In genomic region chrX:38627683-38628082, GRCh38 we compare ENCODE assay signal across 9 cellular contexts.
DNase-seq lines count a peak whose midpoint lies in the region; ATAC-seq and TF ChIP-seq lines count a peak whose summit lies in the region.
"Had no signal": no experiment of that assay in that cellular context is flagged by ENCODE, and none has a peak within 500 bp of the region (broad histone marks: within the 10 kb centered on the region; RNA-seq: fewer than 3 reads in every experiment).

No MANE protein-coding gene starts in this region.

- H3K27ac ChIP-seq in left lung, result no peak overlapping the region
- H3K27ac ChIP-seq: BLaER1 had no signal

- H3K27me3 Mint-ChIP-seq in activated T-cell treated with anti-CD3 and anti-CD28 coated beads, Interleukin-2, amount 50 U/mL, for 24 hours, result peaks cover 46% of the 10 kb centered on the region

- no peak overlapping the region for H3K4me3 Mint-ChIP-seq in activated T-cell treated with anti-CD3 and anti-CD28 coated beads, Interleukin-2, amount 50 U/mL, for 24 hours

- H3K4me1 ChIP-seq in left lung, result no peaks in the 10 kb centered on the region

- H3K36me3 Mint-ChIP-seq in activated T-cell treated with anti-CD3 and anti-CD28 coated beads, Interleukin-2, amount 50 U/mL, for 24 hours (ENCODE audit: low read depth), result no peaks in the 10 kb centered on the region

- intact Hi-C loops in left lung (cut with DNase I), result no loop called here

- no peaks in the 10 kb centered on the region for H3K9me3 Mint-ChIP-seq in activated T-cell treated with anti-CD3 and anti-CD28 coated beads, Interleukin-2, amount 50 U/mL, for 24 hours

- H3K27me3 ChIP-seq in left lung, result peaks cover 0 to 5% of the 10 kb centered on the region in 2 donors
- H3K27me3 ChIP-seq: BLaER1 had no signal

- no peak overlapping the region for H3K4me3 ChIP-seq in left lung
- H3K4me3 ChIP-seq: BLaER1 had no signal

- H3K9me3 ChIP-seq in left lung, result no peaks in the 10 kb centered on the region
- H3K9me3 ChIP-seq: BLaER1 had no signal

- DNase-seq in NCI-H2227 (lab: John Stamatoyannopoulos, UW; ENCODE audit: unreplicated experiment) (peak; percentile 8), NCI-H2227 treated with DMSO at 0.1 percent for 48 hours (lab: John Stamatoyannopoulos, UW) (no peak), LHCN-M2 (ENCODE audit: low read depth) (peak; percentile 17), left lung (no peak), NCI-H2029 (lab: John Stamatoyannopoulos, UW) (no peak)
- peak; percentile 39 for DNase-seq in activated T-cell treated with anti-CD3 and anti-CD28 coated beads, Interleukin-2, amount 50 U/mL, for 24 hours
- no peak for DNase-seq in effector CD8-positive, alpha-beta T cell (lab: John Stamatoyannopoulos, UW)

- peak; percentile 36 to 43 for TF ChIP-seq CTCF in left lung (IDR thresholded peaks at IDR 0.05)

- no peak overlapping the region for H3K27ac Mint-ChIP-seq in activated T-cell treated with anti-CD3 and anti-CD28 coated beads, Interleukin-2, amount 50 U/mL, for 24 hours

- peaks cover 3% of the 10 kb centered on the region for H3K4me1 Mint-ChIP-seq in activated T-cell treated with anti-CD3 and anti-CD28 coated beads, Interleukin-2, amount 50 U/mL, for 24 hours (ENCODE audit: low read depth)

- ATAC-seq in GM21619 (IDR thresholded peaks at IDR 0.05; ENCODE audit: unreplicated experiment), result peak; percentile 89
- ATAC-seq in left lung, result peak; percentile 92

- no peaks in the 10 kb centered on the region for H3K36me3 ChIP-seq in left lung
- H3K36me3 ChIP-seq: BLaER1 had no signal

Comparison
In these comparisons a context has a peak if more than half of its experiments do, and no peak if none do; other contexts are left out.
1. DNase-seq: peak in NCI-H2227 (single experiment), LHCN-M2 (single experiment) and activated T-cell treated with anti-CD3 and anti-CD28 coated beads, Interleukin-2, amount 50 U/mL, for 24 hours (single experiment); none in NCI-H2227 treated with DMSO at 0.1 percent for 48 hours (single experiment), left lung (0 of 2), NCI-H2029 (single experiment) and effector CD8-positive, alpha-beta T cell (single experiment).